ENCODE assay signal across 1 cellular context in genomic region chrX:21708116-21708515, GRCh38.
TF ChIP-seq lines count a peak whose summit lies in the region.

No MANE protein-coding gene starts in this region.

TF ChIP-seq in GM23338, 12 proteins besides CTCF, POLR2A, EP300 and RAD21 (continued from another document):
- TF ChIP-seq ZNF331 (CRISPR knock-in tag; IDR thresholded peaks at IDR 0.05; ENCODE audit: low read depth) (no peak), JUNB (IDR thresholded peaks at IDR 0.05; ENCODE audit: unreplicated experiment) (no peak), POLR2AphosphoS5 (IDR thresholded peaks at IDR 0.05; ENCODE audit: low read depth) (no peak), EZH2phosphoT487 (IDR thresholded peaks at IDR 0.05; ENCODE audit: unreplicated experiment) (no peak), ZNF114 (CRISPR knock-in tag; IDR thresholded peaks at IDR 0.05) (no peak), ZNF462 (CRISPR knock-in tag; IDR thresholded peaks at IDR 0.05) (no peak), STAT1 (IDR thresholded peaks at IDR 0.05; ENCODE audit: unreplicated experiment) (no peak), NANOG (IDR thresholded peaks at IDR 0.05; ENCODE audit: borderline replicate concordance) (no peak), EZH2 (IDR thresholded peaks at IDR 0.05; ENCODE audit: low read depth, unreplicated experiment) (no peak), REST (IDR thresholded peaks at IDR 0.05; ENCODE audit: unreplicated experiment) (no peak)
TF ChIP-seq in GM23338: peak in this region for 0.
